Comparison of ENCODE assay signal across 1 cellular context in genomic region chr17:550776-551175, GRCh38.
TF ChIP-seq lines count a peak whose summit lies in the region.

No MANE protein-coding gene starts in this region.

TF ChIP-seq in GM12878, 131 proteins besides CTCF, POLR2A, EP300 and RAD21 (continued from another document):
- no peak for TF ChIP-seq ZNF622 (IDR thresholded peaks at IDR 0.05)
- no peak for TF ChIP-seq CEBPZ (IDR thresholded peaks at IDR 0.05; ENCODE audit: low read depth, low read length)
- no peak for TF ChIP-seq TARDBP (IDR thresholded peaks at IDR 0.05; ENCODE audit: borderline replicate concordance)
- no peak for TF ChIP-seq PAX8 (IDR thresholded peaks at IDR 0.05)
- TF ChIP-seq HDGF (IDR thresholded peaks at IDR 0.05): no peak
- no peak for TF ChIP-seq NFYA (IDR thresholded peaks at IDR 0.05; ENCODE audit: borderline replicate concordance, low read depth, low read length)
- no peak for TF ChIP-seq ESRRA (IDR thresholded peaks at IDR 0.05; ENCODE audit: low read length)
- TF ChIP-seq ZNF687 (IDR thresholded peaks at IDR 0.05): no peak
- no peak for TF ChIP-seq RFX5 (IDR thresholded peaks at IDR 0.05; ENCODE audit: low read depth, low read length)
- TF ChIP-seq CBX3 (IDR thresholded peaks at IDR 0.05; ENCODE audit: borderline replicate concordance, low read depth): no peak
- no peak for TF ChIP-seq NFXL1 (IDR thresholded peaks at IDR 0.05; ENCODE audit: borderline replicate concordance)
- no peak for TF ChIP-seq ATF7 (IDR thresholded peaks at IDR 0.05; ENCODE audit: low read depth)
